In the genomic region with DNA sequence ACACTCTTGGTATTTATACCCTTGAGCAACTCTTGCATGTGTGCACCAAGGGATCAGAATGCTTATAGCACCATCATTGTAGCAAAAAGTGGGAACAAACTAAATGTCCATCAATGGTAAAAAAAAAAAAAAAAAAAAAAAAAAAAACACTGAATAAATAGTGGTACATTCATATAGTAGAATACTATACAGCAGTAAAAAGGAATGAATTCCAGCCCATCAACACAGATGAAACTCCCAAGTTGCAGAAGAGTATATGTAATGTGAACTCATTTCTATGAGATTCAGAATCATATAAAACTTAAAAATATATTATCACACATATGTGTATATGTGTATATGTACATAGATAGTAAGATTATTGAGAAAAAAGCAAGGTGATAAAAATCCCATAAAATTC, we compare ENCODE assay signal across 24 cellular contexts.
"Had no signal": no experiment of that assay in that cellular context is flagged by ENCODE, and none has a peak within 500 bp of the region (broad histone marks: within the 10 kb centered on the region; RNA-seq: fewer than 3 reads in every experiment).

No MANE protein-coding gene starts in this region.

- H3K27ac ChIP-seq: colonic mucosa, coronary artery, dorsolateral prefrontal cortex, epithelial cell of prostate, esophagus muscularis mucosa, esophagus squamous epithelium, foreskin keratinocyte, gastrocnemius medialis, gastroesophageal sphincter, heart left ventricle, heart right ventricle, hepatocyte had no signal

- H3K36me3 ChIP-seq: colonic mucosa, esophagus muscularis mucosa, esophagus squamous epithelium, gastrocnemius medialis, gastroesophageal sphincter, heart left ventricle, heart right ventricle had no signal

- ATAC-seq: effector memory CD8-positive, alpha-beta T cell; esophagus mucosa; gastrocnemius medialis; gastroesophageal sphincter; heart left ventricle had no signal

- DNase-seq: colonic mucosa; cortex of kidney; dorsolateral prefrontal cortex; effector CD4-positive, alpha-beta T cell; effector CD8-positive, alpha-beta T cell; effector memory CD4-positive, alpha-beta T cell; effector memory CD8-positive, alpha-beta T cell; endodermal cell; erythroblast; esophagus squamous epithelium; gastrocnemius medialis; glutamatergic neuron; head of caudate nucleus; heart left ventricle had no signal

- H3K9me3 ChIP-seq: colonic mucosa, gastrocnemius medialis had no signal

- FAIRE-seq: colon, frontal cortex had no signal

- H3K4me1 ChIP-seq: colonic mucosa, gastrocnemius medialis, gastroesophageal sphincter, heart left ventricle, heart right ventricle had no signal

- H3K27me3 ChIP-seq: colonic mucosa, foreskin keratinocyte, gastrocnemius medialis, gastroesophageal sphincter, heart left ventricle, heart right ventricle, hepatocyte had no signal

- H3K4me3 ChIP-seq: colonic mucosa, coronary artery, dorsolateral prefrontal cortex, esophagus muscularis mucosa, esophagus squamous epithelium, gastrocnemius medialis, gastroesophageal sphincter, heart left ventricle, heart right ventricle, hepatocyte had no signal
